Comparison of ENCODE assay signal across 3 cellular contexts in genomic region chr1:186235696-186236095, GRCh38.
TF ChIP-seq lines count a peak whose summit lies in the region.

No MANE protein-coding gene starts in this region.

TF ChIP-seq in SK-N-SH, 30 proteins besides CTCF, POLR2A, EP300 and RAD21 (continued from another document):
- TF ChIP-seq RCOR1 (IDR thresholded peaks at IDR 0.05; ENCODE audit: low read length): no peak
- no peak for TF ChIP-seq POLR2AphosphoS5 (IDR thresholded peaks at IDR 0.05; ENCODE audit: low read depth, low read length)
- no peak for TF ChIP-seq FOXM1 (IDR thresholded peaks at IDR 0.05; ENCODE audit: low read depth)
- no peak for TF ChIP-seq RXRA (IDR thresholded peaks at IDR 0.05; ENCODE audit: borderline replicate concordance, low read depth)
- TF ChIP-seq IRF3 (IDR thresholded peaks at IDR 0.05; ENCODE audit: low read depth, low read length): no peak
- no peak for TF ChIP-seq USF1 (IDR thresholded peaks at IDR 0.05; ENCODE audit: borderline replicate concordance, low read depth)
- TF ChIP-seq ELF1 (IDR thresholded peaks at IDR 0.05): no peak
- no peak for TF ChIP-seq GATA2 (CRISPR knock-in tag; IDR thresholded peaks at IDR 0.05)
- no peak for TF ChIP-seq NFIC (IDR thresholded peaks at IDR 0.05; ENCODE audit: borderline replicate concordance)
- no peak for TF ChIP-seq TAF1 (IDR thresholded peaks at IDR 0.05; ENCODE audit: borderline replicate concordance, low read depth, low read length)
- no peak for TF ChIP-seq MEF2A (IDR thresholded peaks at IDR 0.05; ENCODE audit: borderline replicate concordance, low read depth)
- no peak for TF ChIP-seq FOSL2 (IDR thresholded peaks at IDR 0.05; ENCODE audit: borderline replicate concordance, low read depth)
- TF ChIP-seq YY1 (IDR thresholded peaks at IDR 0.05; ENCODE audit: low read depth): no peak
- TF ChIP-seq REST (IDR thresholded peaks at IDR 0.05; ENCODE audit: low read depth, low read length): no peak

TF ChIP-seq in SK-N-SH treated with all-trans-retinoic acid at 6 μM for 48 hours, 23 proteins besides CTCF, POLR2A, EP300 and RAD21 (continued from another document):
- TF ChIP-seq TOX (CRISPR knock-in tag; IDR thresholded peaks at IDR 0.05; ENCODE audit: borderline replicate concordance) (no peak), GLIS3 (CRISPR knock-in tag; IDR thresholded peaks at IDR 0.05) (no peak), ZC3H10 (CRISPR knock-in tag; IDR thresholded peaks at IDR 0.05) (no peak), ZNF565 (CRISPR knock-in tag; conservative IDR thresholded peaks at IDR 0.05; ENCODE audit: low read depth) (no peak), TSHZ2 (CRISPR knock-in tag; IDR thresholded peaks at IDR 0.05) (no peak), CSRNP3 (CRISPR knock-in tag; IDR thresholded peaks at IDR 0.05) (no peak), POU6F1 (CRISPR knock-in tag; IDR thresholded peaks at IDR 0.05; ENCODE audit: borderline replicate concordance, low read depth) (no peak), OSR1 (CRISPR knock-in tag; IDR thresholded peaks at IDR 0.05) (no peak), ZNF8 (CRISPR knock-in tag; IDR thresholded peaks at IDR 0.05) (no peak), ZNF70 (CRISPR knock-in tag; IDR thresholded peaks at IDR 0.05) (no peak), ARNTL (CRISPR knock-in tag; IDR thresholded peaks at IDR 0.05; ENCODE audit: borderline replicate concordance, low read depth) (no peak), TCF4 (CRISPR knock-in tag; IDR thresholded peaks at IDR 0.05; ENCODE audit: borderline replicate concordance) (no peak), ZFP3 (CRISPR knock-in tag; IDR thresholded peaks at IDR 0.05) (no peak), PATZ1 (CRISPR knock-in tag; IDR thresholded peaks at IDR 0.05; ENCODE audit: borderline replicate concordance) (no peak), RARB (CRISPR knock-in tag; IDR thresholded peaks at IDR 0.05) (no peak)

TF ChIP-seq in HCT116, 20 proteins besides CTCF, POLR2A, EP300 and RAD21 (continued from another document):
- TF ChIP-seq REST (IDR thresholded peaks at IDR 0.05; ENCODE audit: low read depth) (no peak), ATF3 (IDR thresholded peaks at IDR 0.05) (no peak), SP1 (IDR thresholded peaks at IDR 0.05; ENCODE audit: low read depth) (no peak), JUND (IDR thresholded peaks at IDR 0.05) (no peak), POLR2AphosphoS5 (IDR thresholded peaks at IDR 0.05; ENCODE audit: low read depth, low read length) (no peak), SIN3A (IDR thresholded peaks at IDR 0.05; ENCODE audit: low read depth) (no peak), FOSL1 (IDR thresholded peaks at IDR 0.05; ENCODE audit: low read depth) (no peak), YY1 (IDR thresholded peaks at IDR 0.05; ENCODE audit: extremely low read depth, insufficient replicate concordance, low read depth, low read length) (no peak), EGR1 (IDR thresholded peaks at IDR 0.05; ENCODE audit: low read depth) (no peak), SRF (IDR thresholded peaks at IDR 0.05; ENCODE audit: low read depth) (no peak), EZH2 (IDR thresholded peaks at IDR 0.05) (no peak), MAX (IDR thresholded peaks at IDR 0.05) (no peak), TCF7L2 (IDR thresholded peaks at IDR 0.05; ENCODE audit: borderline replicate concordance, extremely low read depth, insufficient read depth, insufficient read length) (no peak), CBX3 (IDR thresholded peaks at IDR 0.05; ENCODE audit: low read depth) (no peak), ZBTB33 (IDR thresholded peaks at IDR 0.05; ENCODE audit: extremely low read depth, insufficient replicate concordance, low read length) (no peak), EZH2phosphoT487 (IDR thresholded peaks at IDR 0.05; ENCODE audit: borderline replicate concordance) (no peak), ZFX (IDR thresholded peaks at IDR 0.05) (no peak), CEBPB (IDR thresholded peaks at IDR 0.05; ENCODE audit: low read depth) (no peak), ZNF274 (IDR thresholded peaks at IDR 0.05; ENCODE audit: low read depth, low read length) (no peak)
TF ChIP-seq in HCT116: peak in this region for 0.
